ENCODE assay signal across 12 cellular contexts in the genomic region with DNA sequence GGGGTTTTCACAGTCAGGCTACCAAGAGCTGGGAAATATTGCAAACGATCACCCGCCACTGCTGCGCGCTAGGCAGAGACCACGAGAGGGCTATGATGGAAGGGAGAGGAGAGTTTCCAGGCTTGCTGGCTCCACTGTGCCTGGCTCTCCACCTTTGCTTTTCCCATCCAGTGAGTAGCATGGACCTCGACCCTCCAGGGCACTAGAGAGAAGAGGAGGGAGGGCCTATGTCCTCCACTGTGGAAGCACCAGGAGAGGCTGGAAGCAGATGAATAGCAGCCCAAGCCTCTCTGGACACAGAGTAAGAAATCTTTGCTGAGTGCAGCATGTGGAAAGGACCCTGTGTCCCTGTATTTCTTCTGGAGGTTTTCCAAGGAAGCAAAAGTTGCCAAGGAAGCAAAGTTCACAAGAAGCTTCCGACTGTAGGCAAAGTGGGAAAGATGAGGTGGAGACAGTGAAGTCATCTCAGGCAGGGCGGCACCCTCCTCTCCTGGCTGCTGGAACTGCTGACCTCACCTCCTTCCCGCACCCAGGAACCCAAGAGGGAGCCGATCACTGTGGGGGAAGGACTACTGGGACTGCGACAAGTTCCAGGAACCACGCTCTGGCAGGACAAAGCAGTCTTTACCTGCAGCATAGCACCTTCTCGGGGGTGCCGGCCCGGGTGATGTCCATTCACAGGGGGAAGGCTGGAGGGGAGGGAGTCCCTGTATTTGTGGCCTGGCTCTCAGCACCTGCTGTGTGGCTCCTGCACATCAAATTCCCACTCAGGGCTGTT.
DNase-seq lines count a peak whose midpoint lies in the region; ATAC-seq, FAIRE-seq and TF ChIP-seq lines count a peak whose summit lies in the region.
"Had no signal": no experiment of that assay in that cellular context is flagged by ENCODE, and none has a peak within 500 bp of the region (broad histone marks: within the 10 kb centered on the region; RNA-seq: fewer than 3 reads in every experiment).

No MANE protein-coding gene starts in this region.

- in situ Hi-C loops in IMR-90 (cut with MboI; ENCODE audit: low sequenced_read_pairs) (no loop called here), brain microvascular endothelial cell (cut with HindIII; ENCODE audit: low pct_ligation_motif_present, low sequenced_read_pairs) (no loop called here)

- WGBS in IMR-90 (ENCODE audit: extremely low coverage in 2 of 2, insufficient read length in 1 of 2), 2 experiments: no CpG with 5 or more reads among the region's 15 CpGs
- 22 to 47% (median 25%) methylated on average over 14 to 15 of the region's 15 CpGs for WGBS in small intestine, 3 donors

- peak overlapping the region in 1 of 2 experiments; percentile 63; a peak in 1 of 4 replicates for H4K8ac ChIP-seq in IMR-90 (ENCODE audit: low read depth in 2 of 2, low read length in 2 of 2)

- H3K9me3 ChIP-seq in IMR-90 (ENCODE audit: control insufficient read depth, insufficient read depth, low read length): no peaks in the 10 kb centered on the region
- H3K9me3 ChIP-seq in small intestine (ENCODE audit: control insufficient read depth, low read depth): no peaks in the 10 kb centered on the region
- H3K9me3 ChIP-seq: ovary had no signal

- peak overlapping the region; percentile 30; the same call in 1 of the 2 replicates for H2AK5ac ChIP-seq in IMR-90 (ENCODE audit: low read depth, low read length)

- H2BK20ac ChIP-seq in IMR-90 (ENCODE audit: low read depth, low read length): peak overlapping the region; percentile 47; the same call in 1 of the 2 replicates

- H2BK15ac ChIP-seq in IMR-90 (ENCODE audit: low read depth, low read length): peak overlapping the region; percentile 8; the same call in 1 of the 3 replicates

- H3K27me3 Mint-ChIP-seq in chondrocyte (ENCODE audit: low read depth): no peaks in the 10 kb centered on the region

- peak; percentile 57 for DNase-seq in IMR-90
- DNase-seq in chondrocyte (ENCODE audit: low spot score): no peak
- peak; percentile 81 for DNase-seq in kidney tubule cell (ENCODE audit: low spot score)
- peak; percentile 96 for DNase-seq in small intestine
- DNase-seq in brain microvascular endothelial cell: no peak
- DNase-seq in NCI-H2029 treated with DMSO at 0.1 percent for 48 hours (lab: John Stamatoyannopoulos, UW): no peak
- no peak for DNase-seq in SK-N-DZ (ENCODE audit: low spot score)
- no peak for DNase-seq in activated T-cell treated with anti-CD3 and anti-CD28 coated beads, Interleukin-2, amount 50 U/mL, for 1 hour
- DNase-seq: anterior cingulate cortex, NCI-H2171 treated with DMSO at 0.1 percent for 48 hours, ovary, SW 1271 had no signal

- TF ChIP-seq POLR2A in IMR-90 (IDR thresholded peaks at IDR 0.05; ENCODE audit: low read depth, low read length): no peak

- no peak for TF ChIP-seq RAD21 in IMR-90 (IDR thresholded peaks at IDR 0.05; ENCODE audit: low read length)

- peak; percentile 70 for ATAC-seq in IMR-90 (ENCODE audit: low read depth)

- H3K9me1 ChIP-seq in IMR-90 (ENCODE audit: insufficient read depth, low read length): no peaks in the 10 kb centered on the region; the same call in 1 of the 2 replicates

- H3K4me3 ChIP-seq in IMR-90 (ENCODE audit: insufficient read depth, low read depth, low read length) (no peak overlapping the region), small intestine (ENCODE audit: low read depth in 1 of 2, low read length in 2 of 2) (no peak overlapping the region), brain microvascular endothelial cell (ENCODE audit: low read depth, low read length) (no peak overlapping the region)
- H3K4me3 ChIP-seq: ovary had no signal

- no peak overlapping the region for H3K56ac ChIP-seq in IMR-90 (ENCODE audit: extremely low read depth, insufficient read depth, low read length)

- peak overlapping the region; percentile 12; the same call in 1 of the 2 replicates for H3K4me2 ChIP-seq in IMR-90 (ENCODE audit: low read depth, low read length)

- H3K36me3 ChIP-seq in IMR-90 (ENCODE audit: control insufficient read depth, insufficient read depth, low read length): no peaks in the 10 kb centered on the region
- H3K36me3 ChIP-seq in small intestine (ENCODE audit: control insufficient read depth in 2 of 2, insufficient read depth in 2 of 2, low read length in 2 of 2): no peaks in the 10 kb centered on the region
- no peaks in the 10 kb centered on the region for H3K36me3 ChIP-seq in brain microvascular endothelial cell (replicated peaks)
- H3K36me3 ChIP-seq: ovary had no signal

- peak overlapping the region; percentile 12; the same call in 1 of the 2 replicates for H4K91ac ChIP-seq in IMR-90 (ENCODE audit: insufficient read depth, low read depth, low read length)

- peaks cover 12% of the 10 kb centered on the region for H3K4me1 ChIP-seq in IMR-90 (ENCODE audit: control insufficient read depth, insufficient read depth, low read length)
- peaks cover 4 to 10% of the 10 kb centered on the region in 2 donors for H3K4me1 ChIP-seq in small intestine (ENCODE audit: control insufficient read depth in 2 of 2, insufficient read depth in 1 of 2, low read depth in 1 of 2, low read length in 1 of 2)

- 0 out of 2 replicates have a peak overlapping the region, but pooled peaks have one; percentile 10 for H3K23ac ChIP-seq in IMR-90 (ENCODE audit: low read depth, low read length)

- H2BK5ac ChIP-seq in IMR-90 (ENCODE audit: low read depth, low read length, poor library complexity, severe bottlenecking): peak overlapping the region; percentile 8

- no peak for FAIRE-seq in small intestine (lab: Jason Lieb, UNC)

- H3K27ac ChIP-seq in IMR-90 (ENCODE audit: insufficient read depth, low read length): no peak overlapping the region
- peak overlapping the region; percentile 92 to 93 for H3K27ac ChIP-seq in small intestine (ENCODE audit: low read depth in 1 of 2, low read length in 1 of 2)
- H3K27ac ChIP-seq in brain microvascular endothelial cell: no peak overlapping the region
- H3K27ac ChIP-seq: ovary had no signal

- H3K4ac ChIP-seq in IMR-90 (ENCODE audit: low read depth, low read length): peak overlapping the region; percentile 51

- CTCF ChIA-PET in IMR-90 (lab: Yijun Ruan, JAX): no interaction called here

- H3K27me3 ChIP-seq in IMR-90 (ENCODE audit: control insufficient read depth, insufficient read depth, low read length) (no peaks in the 10 kb centered on the region), small intestine (ENCODE audit: control insufficient read depth in 2 of 2, insufficient read depth in 2 of 2, low read length in 2 of 2) (no peaks in the 10 kb centered on the region), brain microvascular endothelial cell (replicated peaks) (no peaks in the 10 kb centered on the region)
- H3K27me3 ChIP-seq: ovary had no signal

- intact Hi-C loops in IMR-90 (cut with micrococcal nuclease): no loop called here

- H3K18ac ChIP-seq in IMR-90 (ENCODE audit: low read depth, low read length): peak overlapping the region; percentile 24

- H3K4me3 Mint-ChIP-seq in chondrocyte (ENCODE audit: unreplicated experiment): no peak overlapping the region

- dilution Hi-C loops in IMR-90 (cut with HindIII; ENCODE audit: low sequenced_read_pairs, unreplicated experiment): no loop called here

- H2BK120ac ChIP-seq in IMR-90 (ENCODE audit: low read depth, low read length): peak overlapping the region; percentile 6; the same call in 1 of the 2 replicates

- no peak overlapping the region for H2AK9ac ChIP-seq in IMR-90 (replicated peaks; ENCODE audit: low read depth, low read length, poor library complexity)

- H4K20me1 ChIP-seq in IMR-90 (ENCODE audit: insufficient read depth, low read length): no peaks in the 10 kb centered on the region

- H4K5ac ChIP-seq in IMR-90 (ENCODE audit: low read depth, low read length): peak overlapping the region; percentile 38

- TF ChIP-seq CTCF in IMR-90 (conservative IDR thresholded peaks at IDR 0.05; ENCODE audit: low read depth, low read length) (no peak), chondrocyte (IDR thresholded peaks at IDR 0.05) (no peak), brain microvascular endothelial cell (IDR thresholded peaks at IDR 0.05; ENCODE audit: low read depth, low read length, missing control alignments) (no peak)

- peak overlapping the region; percentile 2; the same call in 1 of the 2 replicates for H3K14ac ChIP-seq in IMR-90 (replicated peaks; ENCODE audit: low read depth, low read length)

- H3K9me3 Mint-ChIP-seq in chondrocyte (ENCODE audit: low read depth): no peaks in the 10 kb centered on the region

- BruUV-seq in IMR-90 (replicated peaks; lab: Mats Ljungman, UMichigan): no TSS peak

- no peak overlapping the region for H3K9ac ChIP-seq in IMR-90 (ENCODE audit: low read depth, low read length)

- POLR2A ChIA-PET in IMR-90 (lab: Charles Lee; ENCODE audit: unreplicated experiment): no interaction called here

- H3K27ac Mint-ChIP-seq in chondrocyte (ENCODE audit: unreplicated experiment): peak overlapping the region; percentile 53

- no peaks in the 10 kb centered on the region for H3K79me1 ChIP-seq in IMR-90 (ENCODE audit: low read depth in 1 of 2, low read length in 2 of 2)

- H3K36me3 Mint-ChIP-seq in chondrocyte (ENCODE audit: low read depth): no peaks in the 10 kb centered on the region

- peak overlapping the region; percentile 84 for H2AFZ ChIP-seq in IMR-90 (replicated peaks; ENCODE audit: low read length, poor library complexity)

- H3K4me1 Mint-ChIP-seq in chondrocyte (ENCODE audit: low read depth): peaks cover 23% of the 10 kb centered on the region

TF ChIP-seq in IMR-90, 13 proteins besides CTCF, POLR2A, EP300 and RAD21:
- TF ChIP-seq MAFK (IDR thresholded peaks at IDR 0.05; ENCODE audit: low read depth, low read length): peak; percentile 46
- TF ChIP-seq, protein P1, sequence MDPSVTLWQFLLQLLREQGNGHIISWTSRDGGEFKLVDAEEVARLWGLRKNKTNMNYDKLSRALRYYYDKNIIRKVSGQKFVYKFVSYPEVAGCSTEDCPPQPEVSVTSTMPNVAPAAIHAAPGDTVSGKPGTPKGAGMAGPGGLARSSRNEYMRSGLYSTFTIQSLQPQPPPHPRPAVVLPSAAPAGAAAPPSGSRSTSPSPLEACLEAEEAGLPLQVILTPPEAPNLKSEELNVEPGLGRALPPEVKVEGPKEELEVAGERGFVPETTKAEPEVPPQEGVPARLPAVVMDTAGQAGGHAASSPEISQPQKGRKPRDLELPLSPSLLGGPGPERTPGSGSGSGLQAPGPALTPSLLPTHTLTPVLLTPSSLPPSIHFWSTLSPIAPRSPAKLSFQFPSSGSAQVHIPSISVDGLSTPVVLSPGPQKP (IDR thresholded peaks at IDR 0.05; ENCODE audit: borderline replicate concordance, low read depth, low read length): no peak
TF ChIP-seq in IMR-90: peak in this region for 1.

Comparison
In these comparisons a context has a peak if more than half of its experiments do, and no peak if none do; other contexts are left out.
1. DNase-seq: peak in IMR-90 (single experiment), kidney tubule cell (single experiment) and small intestine (single experiment); none in chondrocyte (single experiment), brain microvascular endothelial cell (single experiment), NCI-H2029 treated with DMSO at 0.1 percent for 48 hours (single experiment), SK-N-DZ (single experiment) and activated T-cell treated with anti-CD3 and anti-CD28 coated beads, Interleukin-2, amount 50 U/mL, for 1 hour (single experiment).
2. H3K27ac ChIP-seq: peak in small intestine (2 of 2); none in IMR-90 (single experiment) and brain microvascular endothelial cell (single experiment).